ENCODE assay signal across 19 cellular contexts in genomic region chr4:70212752-70213151, GRCh38. TPM values are rescaled to one million over a fixed set of nuclear protein-coding genes. Genes with fewer than 3 reads are reported as not detected.
"Had no signal": no experiment of that assay in that cellular context is flagged by ENCODE, and none has a peak within 500 bp of the region (broad histone marks: within the 10 kb centered on the region; RNA-seq: fewer than 3 reads in every experiment).

No MANE protein-coding gene starts in this region.

RNA-seq across cellular contexts. Expression of gene FDCSP, which starts 13.2 kb away (rescaled TPM):
- total RNA-seq: naive thymus-derived CD8-positive, alpha-beta T cell; natural killer cell treated with Interleukin-12 subunit alpha and Interleukin-12 subunit beta and Interleukin-15 and Interleukin-18, amount 100 ng/mL, for 72 hours; neural crest cell; occipital lobe; osteoblast; ovary; posterior vena cava; prostate gland; pulmonary artery endothelial cell; right atrium auricular region; sciatic nerve; suprapubic skin; testis; upper lobe of right lung; uterus had no signal
- polyA plus RNA-seq: naive thymus-derived CD8-positive, alpha-beta T cell had no signal

RNA-seq across cellular contexts. Expression of gene ODAM, which starts 17.2 kb away (rescaled TPM):
- total RNA-seq: naive thymus-derived CD8-positive, alpha-beta T cell; natural killer cell treated with Interleukin-12 subunit alpha and Interleukin-12 subunit beta and Interleukin-15 and Interleukin-18, amount 100 ng/mL, for 72 hours; neural crest cell; occipital lobe; osteoblast; ovary; posterior vena cava; pulmonary artery endothelial cell; right atrium auricular region; sciatic nerve; spleen; suprapubic skin; testis; urinary bladder had no signal
- polyA plus RNA-seq: naive thymus-derived CD8-positive, alpha-beta T cell had no signal

RNA-seq across cellular contexts. Expression of gene CSN3, which starts 29.6 kb away (rescaled TPM):
- total RNA-seq: naive thymus-derived CD8-positive, alpha-beta T cell; natural killer cell treated with Interleukin-12 subunit alpha and Interleukin-12 subunit beta and Interleukin-15 and Interleukin-18, amount 100 ng/mL, for 72 hours; neural crest cell; occipital lobe; osteoblast; ovary; posterior vena cava; prostate gland; pulmonary artery endothelial cell; right atrium auricular region; sciatic nerve; smooth muscle cell; spleen; suprapubic skin; transverse colon; upper lobe of right lung; urinary bladder; uterus had no signal
- polyA plus RNA-seq: naive thymus-derived CD8-positive, alpha-beta T cell; ovary; smooth muscle cell; urinary bladder had no signal

RNA-seq across cellular contexts. Expression of gene PRR27, which starts 58.7 kb away (rescaled TPM):
- total RNA-seq: naive thymus-derived CD8-positive, alpha-beta T cell; natural killer cell treated with Interleukin-12 subunit alpha and Interleukin-12 subunit beta and Interleukin-15 and Interleukin-18, amount 100 ng/mL, for 72 hours; neural crest cell; occipital lobe; osteoblast; ovary; posterior vena cava; pulmonary artery endothelial cell; right atrium auricular region; sciatic nerve; smooth muscle cell; spleen; transverse colon; upper lobe of right lung; urinary bladder; uterus had no signal
- polyA plus RNA-seq: naive thymus-derived CD8-positive, alpha-beta T cell; ovary; smooth muscle cell; spleen; urinary bladder had no signal
